Comparison of ENCODE assay signal across 25 cellular contexts in genomic region chr2:224077773-224078507, GRCh38.
"Had no signal": no experiment of that assay in that cellular context is flagged by ENCODE, and none has a peak within 500 bp of the region (broad histone marks: within the 10 kb centered on the region; RNA-seq: fewer than 3 reads in every experiment).

No MANE protein-coding gene starts in this region.

- ATAC-seq: activated T-cell treated with anti-CD3 and anti-CD28 coated beads, Interleukin-2, amount 50 U/mL, for 72 hours; body of pancreas; T-cell had no signal

- H3K4me3 Mint-ChIP-seq: activated B cell treated with CpG ODN at 0.5 μM for 24 hours; activated CD4-positive, alpha-beta memory T cell treated with anti-CD3 and anti-CD28 coated beads for 36 hours; activated CD4-positive, alpha-beta T cell treated with anti-CD3 and anti-CD28 coated beads, Interleukin-2, amount 10 ng/mL, durations not matched to agents 24 days and 14 days; activated naive CD4-positive, alpha-beta T cell treated with anti-CD3 and anti-CD28 coated beads, Interleukin-2, amount 10 ng/mL, durations not matched to agents 7 days and 5 days; activated naive CD8-positive, alpha-beta T cell treated with anti-CD3 and anti-CD28 coated beads for 36 hours; activated T-cell treated with anti-CD3 and anti-CD28 coated beads, Interleukin-2, amount 50 U/mL, for 72 hours; central memory CD8-positive, alpha-beta T cell; T-cell had no signal

- DNase-seq: activated B cell treated with CpG ODN at 0.5 μM for 24 hours; activated CD4-positive, alpha-beta memory T cell treated with anti-CD3 and anti-CD28 coated beads for 36 hours; activated CD4-positive, alpha-beta T cell treated with anti-CD3 and anti-CD28 coated beads for 1 hour; activated CD4-positive, alpha-beta T cell treated with anti-CD3 and anti-CD28 coated beads, Interleukin-2, amount 10 ng/mL, durations not matched to agents 24 days and 14 days; activated gamma-delta T cell treated with Interleukin-2 at 50 U/mL for 16 hours; activated naive CD4-positive, alpha-beta T cell treated with anti-CD3 and anti-CD28 coated beads, Interleukin-2, amount 10 ng/mL, durations not matched to agents 7 days and 5 days; activated naive CD8-positive, alpha-beta T cell treated with anti-CD3 and anti-CD28 coated beads for 36 hours; activated T-cell treated with anti-CD3 and anti-CD28 coated beads, Interleukin-2, amount 50 U/mL, for 72 hours; anterior cingulate cortex; body of pancreas; NCI-H1092; NCI-H1417; NCI-H1694; NCI-H2029; NCI-H2107; NCI-H2171 treated with DMSO at 0.1 percent for 48 hours; NCI-H226; NCI-H526 treated with DMSO at 0.1 percent for 48 hours; PC-9; SHP77 treated with DMSO at 0.1 percent for 48 hours; T-cell; T-helper 2 cell; T1000 had no signal

- H3K27me3 Mint-ChIP-seq: activated CD4-positive, alpha-beta T cell treated with anti-CD3 and anti-CD28 coated beads, Interleukin-2, amount 10 ng/mL, durations not matched to agents 24 days and 14 days; activated naive CD4-positive, alpha-beta T cell treated with anti-CD3 and anti-CD28 coated beads, Interleukin-2, amount 10 ng/mL, durations not matched to agents 7 days and 5 days; activated naive CD8-positive, alpha-beta T cell treated with anti-CD3 and anti-CD28 coated beads for 36 hours had no signal

- H3K27ac Mint-ChIP-seq: activated B cell treated with CpG ODN at 0.5 μM for 24 hours; activated CD4-positive, alpha-beta memory T cell treated with anti-CD3 and anti-CD28 coated beads for 36 hours; activated CD4-positive, alpha-beta T cell treated with anti-CD3 and anti-CD28 coated beads, Interleukin-2, amount 10 ng/mL, durations not matched to agents 24 days and 14 days; activated naive CD4-positive, alpha-beta T cell treated with anti-CD3 and anti-CD28 coated beads, Interleukin-2, amount 10 ng/mL, durations not matched to agents 7 days and 5 days; activated naive CD8-positive, alpha-beta T cell treated with anti-CD3 and anti-CD28 coated beads for 36 hours; activated T-cell treated with anti-CD3 and anti-CD28 coated beads, Interleukin-2, amount 50 U/mL, for 72 hours; activated T-helper 2 cell treated with anti-CD3 and anti-CD28 coated beads, Interferon-gamma antibody, Interleukin-2, Interleukin-4, amounts not matched to agents 10 μg/mL and 5 μg/mL and 100 μg/mL, durations not matched to agents 14 hours and 24 hours and 36 hours; T-cell had no signal

- H3K9me3 ChIP-seq: body of pancreas had no signal

- H3K4me2 ChIP-seq: PC-9 had no signal

- H3K4me1 Mint-ChIP-seq: activated B cell treated with CpG ODN at 0.5 μM for 24 hours; activated CD4-positive, alpha-beta T cell treated with anti-CD3 and anti-CD28 coated beads, Interleukin-2, amount 10 ng/mL, durations not matched to agents 24 days and 14 days; activated naive CD4-positive, alpha-beta T cell treated with anti-CD3 and anti-CD28 coated beads, Interleukin-2, amount 10 ng/mL, durations not matched to agents 7 days and 5 days; activated naive CD8-positive, alpha-beta T cell treated with anti-CD3 and anti-CD28 coated beads for 36 hours; central memory CD8-positive, alpha-beta T cell had no signal

- H3K4me3 ChIP-seq: body of pancreas, PC-9 had no signal

- H3K27ac ChIP-seq: body of pancreas, PC-9 had no signal

- H3K36me3 Mint-ChIP-seq: activated CD4-positive, alpha-beta memory T cell treated with anti-CD3 and anti-CD28 coated beads for 36 hours; activated naive CD4-positive, alpha-beta T cell treated with anti-CD3 and anti-CD28 coated beads, Interleukin-2, amount 10 ng/mL, durations not matched to agents 7 days and 5 days; activated naive CD8-positive, alpha-beta T cell treated with anti-CD3 and anti-CD28 coated beads for 36 hours; T-cell had no signal

- H3K4me1 ChIP-seq: body of pancreas had no signal

- H3K27me3 ChIP-seq: body of pancreas had no signal

- H3K9me3 Mint-ChIP-seq: activated B cell treated with CpG ODN at 0.5 μM for 24 hours; activated CD4-positive, alpha-beta memory T cell treated with anti-CD3 and anti-CD28 coated beads for 36 hours; activated CD4-positive, alpha-beta T cell treated with anti-CD3 and anti-CD28 coated beads, Interleukin-2, amount 10 ng/mL, durations not matched to agents 24 days and 14 days; activated naive CD8-positive, alpha-beta T cell treated with anti-CD3 and anti-CD28 coated beads for 36 hours; activated T-helper 2 cell treated with anti-CD3 and anti-CD28 coated beads, Interferon-gamma antibody, Interleukin-2, Interleukin-4, amounts not matched to agents 10 μg/mL and 5 μg/mL and 100 μg/mL, durations not matched to agents 14 hours and 24 hours and 36 hours; central memory CD8-positive, alpha-beta T cell; T-cell had no signal
